8 cellular contexts compared by ENCODE assay signal in genomic region chr17:33292981-33293867, GRCh38. TPM values are rescaled to one million over a fixed set of nuclear protein-coding genes. Genes with fewer than 3 reads are reported as not detected.
A peak's percentile ranks its signal among the peaks of the same experiment; 100 is the strongest.
DNase-seq lines count a peak whose midpoint lies in the region; ATAC-seq, FAIRE-seq and TF ChIP-seq lines count a peak whose summit lies in the region.

Gene ASIC2, minus strand, starts transcription at chr17:33293295.

- no peak for TF ChIP-seq POLR2A in GM12891 (IDR thresholded peaks at IDR 0.05; ENCODE audit: low read depth, low read length)

- ATAC-seq in GM19035 (IDR thresholded peaks at IDR 0.05; ENCODE audit: unreplicated experiment), result no peak

- DNase-seq in GM12891 (ENCODE audit: insufficient read length, low spot score) (peak; percentile 14), SK-N-DZ (ENCODE audit: low spot score) (peak; percentile 79), frontal cortex (ENCODE audit: low spot score in 2 of 2) (peak in 1 of 2 donors; percentile 51), retina (peak; percentile 90), T1000 (lab: John Stamatoyannopoulos, UW) (no peak), NCI-H2081 treated with DMSO at 0.1 percent for 48 hours (lab: John Stamatoyannopoulos, UW) (no peak)
- DNase-seq in activated CD8-positive, alpha-beta memory T cell treated with anti-CD3 and anti-CD28 coated beads, Interleukin-2, amount 50 U/mL, for 4 hours, result no peak

- FAIRE-seq in GM12891 (lab: Jason Lieb, UNC) (no peak), frontal cortex (lab: Jason Lieb, UNC) (no peak)

TF ChIP-seq in GM12891, 5 proteins besides CTCF, POLR2A, EP300 and RAD21:
- TF ChIP-seq POU2F2 (IDR thresholded peaks at IDR 0.05; ENCODE audit: low read depth, low read length) (no peak), PAX5 (IDR thresholded peaks at IDR 0.05; ENCODE audit: insufficient read depth, low read length, severe bottlenecking) (no peak), POLR2AphosphoS5 (IDR thresholded peaks at IDR 0.05; ENCODE audit: low read depth, low read length) (no peak), TAF1 (IDR thresholded peaks at IDR 0.05; ENCODE audit: low read depth, low read length) (no peak)
TF ChIP-seq in GM12891: peak in this region for 0.

RNA-seq across cellular contexts. Expression of gene ASIC2, which starts in this region (rescaled TPM):
- polyA plus RNA-seq in GM12891 (2012; ENCODE audit: low read depth, missing spikeins), result not detected
- polyA plus RNA-seq in SK-N-DZ (2014; cell fraction: cytosol; rRNA removed), result 8.2 and 11.6 TPM in 2 replicates
- polyA plus RNA-seq in SK-N-DZ (2014; cell fraction: nucleus; rRNA removed), result 3.3 and 4.0 TPM in 2 replicates
- total RNA-seq in frontal cortex, result 28.9 TPM

Comparison
In these comparisons a context has a peak if more than half of its experiments do, and no peak if none do; other contexts are left out.
1. DNase-seq: peak in GM12891 (single experiment), SK-N-DZ (single experiment) and retina (single experiment); none in T1000 (single experiment), NCI-H2081 treated with DMSO at 0.1 percent for 48 hours (single experiment) and activated CD8-positive, alpha-beta memory T cell treated with anti-CD3 and anti-CD28 coated beads, Interleukin-2, amount 50 U/mL, for 4 hours (single experiment).